Comparison of ENCODE assay signal across 23 cellular contexts in the genomic region with DNA sequence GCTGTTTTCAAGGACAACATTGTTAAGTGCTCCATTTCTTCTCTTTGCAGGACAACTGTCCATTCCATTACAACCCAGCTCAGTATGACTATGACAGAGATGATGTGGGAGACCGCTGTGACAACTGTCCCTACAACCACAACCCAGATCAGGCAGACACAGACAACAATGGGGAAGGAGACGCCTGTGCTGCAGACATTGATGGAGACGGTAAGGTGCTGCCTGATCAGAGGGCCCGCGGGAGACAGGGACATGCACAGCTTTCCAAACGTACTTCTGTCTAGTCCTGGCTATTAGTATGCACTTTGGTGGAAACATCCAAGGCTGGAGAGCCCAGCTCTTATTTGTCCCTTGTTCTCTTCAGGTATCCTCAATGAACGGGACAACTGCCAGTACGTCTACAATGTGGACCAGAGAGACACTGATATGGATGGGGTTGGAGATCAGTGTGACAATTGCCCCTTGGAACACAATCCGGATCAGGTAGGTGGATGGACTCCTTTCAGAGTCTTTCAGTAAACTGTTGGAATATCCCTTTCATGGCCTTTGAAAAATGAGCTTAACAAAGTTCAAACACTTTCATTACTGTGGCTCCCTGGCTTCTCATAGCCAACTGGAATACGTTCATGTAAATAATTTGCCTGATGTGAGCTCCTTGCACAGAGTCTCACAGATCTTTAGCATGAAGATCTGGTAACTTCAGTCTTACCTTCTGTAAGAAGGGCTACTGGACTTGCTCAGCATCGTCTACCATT. TPM values are rescaled to one million over a fixed set of nuclear protein-coding genes. Genes with fewer than 3 reads are reported as not detected.
DNase-seq lines count a peak whose midpoint lies in the region; ATAC-seq and TF ChIP-seq lines count a peak whose summit lies in the region.
"Had no signal": no experiment of that assay in that cellular context is flagged by ENCODE, and none has a peak within 500 bp of the region (broad histone marks: within the 10 kb centered on the region; RNA-seq: fewer than 3 reads in every experiment).

No MANE protein-coding gene starts in this region.

- H4K20me1 ChIP-seq in PC-3 (ENCODE audit: low read length), result peaks cover 47% of the 10 kb centered on the region

- peaks cover 97% of the 10 kb centered on the region for H3K36me3 ChIP-seq in PC-3 (ENCODE audit: low read depth, low read length)
- H3K36me3 ChIP-seq in mesenchymal stem cell (ENCODE audit: control insufficient read depth in 1 of 2, insufficient read depth in 2 of 2, low read depth in 1 of 2, low read length in 2 of 2), result peaks cover 57 to 100% of the 10 kb centered on the region in 2 experiments
- peaks cover 83% of the 10 kb centered on the region for H3K36me3 ChIP-seq in SJCRH30

- no peak for ATAC-seq in PC-3
- ATAC-seq: left ventricle myocardium superior, right lobe of liver had no signal

- H3K9me3 ChIP-seq in PC-3 (ENCODE audit: low read length), result no peaks in the 10 kb centered on the region
- H3K9me3 ChIP-seq in mesenchymal stem cell (ENCODE audit: control insufficient read depth, low read length), result no peaks in the 10 kb centered on the region
- no peaks in the 10 kb centered on the region for H3K9me3 ChIP-seq in SJCRH30 (replicated peaks)
- H3K9me3 ChIP-seq: Caco-2, right lobe of liver, vagina had no signal

- no peak overlapping the region for H2BK120ac ChIP-seq in mesenchymal stem cell (ENCODE audit: low read depth, low read length)

- no peak overlapping the region for H2BK5ac ChIP-seq in mesenchymal stem cell (ENCODE audit: low read depth, low read length, poor library complexity, severe bottlenecking)

- no peak overlapping the region for H3K23ac ChIP-seq in mesenchymal stem cell (ENCODE audit: low read length in 2 of 2)

- BruUV-seq in PC-3 (replicated peaks; lab: Mats Ljungman, UMichigan), result no TSS peak

- H2BK15ac ChIP-seq in mesenchymal stem cell (ENCODE audit: low read depth, poor library complexity, severe bottlenecking), result no peak overlapping the region

- H3K9ac ChIP-seq in PC-3 (ENCODE audit: low read length) (no peak overlapping the region), mesenchymal stem cell (ENCODE audit: low read length) (no peak overlapping the region)
- H3K9ac ChIP-seq: KMS-11 had no signal

- DNase-seq in AG10803 (ENCODE audit: low read depth) (peak; percentile 86), PC-3 (peak; percentile 1), epithelial cell of esophagus (ENCODE audit: low read depth) (peak; percentile 17), mesenchymal stem cell (peak; percentile 27), anterior cingulate cortex (lab: John Stamatoyannopoulos, UW) (no peak), GM10266 (ENCODE audit: extremely low spot score) (no peak), A172 (ENCODE audit: low spot score) (no peak), SJCRH30 (no peak)
- DNase-seq: activated naive CD8-positive, alpha-beta T cell treated with anti-CD3 and anti-CD28 coated beads, Interleukin-2, amount 10 ng/mL, durations not matched to agents 7 days and 5 days; Caco-2; caudate nucleus; effector CD4-positive, alpha-beta T cell; glutamatergic neuron; left ventricle myocardium superior; NCI-H1105 treated with DMSO at 0.1 percent for 48 hours; NCI-H2107; NCI-H524 treated with DMSO at 0.1 percent for 48 hours; nucleus accumbens; right lobe of liver; SIG-M5; stimulated activated CD4-positive, alpha-beta T cell treated with anti-CD3 and anti-CD28 coated beads, Interleukin-1b, Interleukin-23, amount 100 ng/mL, for 48 hours had no signal

- H4K91ac ChIP-seq in mesenchymal stem cell (ENCODE audit: low read length), result no peak overlapping the region

- H2BK12ac ChIP-seq in mesenchymal stem cell (ENCODE audit: low read length in 2 of 2), result no peak overlapping the region

- peaks cover 33% of the 10 kb centered on the region for H3F3A ChIP-seq in PC-3 (ENCODE audit: low read length, unreplicated experiment)

- H2AK5ac ChIP-seq in mesenchymal stem cell (ENCODE audit: low read length, severe bottlenecking), result no peak overlapping the region

- CTCF ChIA-PET in PC-3 (lab: Charles Lee), result no interaction called here

- H3K4me2 ChIP-seq in PC-3 (ENCODE audit: low read length) (no peak overlapping the region), mesenchymal stem cell (ENCODE audit: low read length, poor library complexity, severe bottlenecking) (no peak overlapping the region)
- H3K4me2 ChIP-seq: KMS-11 had no signal

- H3K4me1 ChIP-seq in PC-3 (ENCODE audit: insufficient read depth, low read length) (peaks cover 20% of the 10 kb centered on the region), mesenchymal stem cell (ENCODE audit: control insufficient read depth, insufficient read depth, low read depth, low read length) (peaks cover 33% of the 10 kb centered on the region), SJCRH30 (no peaks in the 10 kb centered on the region)

- H3K27ac ChIP-seq in PC-3 (ENCODE audit: low read length), result no peak overlapping the region
- peak overlapping the region; percentile 17 for H3K27ac ChIP-seq in mesenchymal stem cell (ENCODE audit: low read length, poor library complexity, severe bottlenecking)
- no peak overlapping the region for H3K27ac ChIP-seq in SJCRH30
- H3K27ac ChIP-seq: KMS-11, right lobe of liver, vagina had no signal

- H2AFZ ChIP-seq in PC-3 (ENCODE audit: low read length) (no peak overlapping the region), mesenchymal stem cell (ENCODE audit: low read depth, low read length) (no peak overlapping the region)

- intact Hi-C loops in PC-3 (cut with micrococcal nuclease), result no loop called here

- peaks cover 2% of the 10 kb centered on the region for H3K79me1 ChIP-seq in mesenchymal stem cell (replicated peaks; ENCODE audit: low read length, poor library complexity, severe bottlenecking)

- H3K4me3 ChIP-seq in AG10803 (ENCODE audit: low read length) (peak overlapping the region; percentile 22), PC-3 (ENCODE audit: low read length) (no peak overlapping the region), epithelial cell of esophagus (ENCODE audit: low read length) (no peak overlapping the region), mesenchymal stem cell (ENCODE audit: insufficient read depth in 1 of 2, low read depth in 1 of 2, low read length in 2 of 2) (no peak overlapping the region), SJCRH30 (no peak overlapping the region)
- H3K4me3 ChIP-seq: right lobe of liver, vagina had no signal

- peaks cover 22% of the 10 kb centered on the region for H3K79me2 ChIP-seq in PC-3 (ENCODE audit: low read length)

- H3K18ac ChIP-seq in mesenchymal stem cell (ENCODE audit: low read depth in 1 of 2, low read length in 2 of 2), result no peak overlapping the region

- POLR2A ChIA-PET in PC-3 (lab: Charles Lee; ENCODE audit: unreplicated experiment), result no interaction called here

- no peak for TF ChIP-seq CTCF in AG10803 (conservative IDR thresholded peaks at IDR 0.05; ENCODE audit: low read length)
- no peak for TF ChIP-seq CTCF in PC-3 (conservative IDR thresholded peaks at IDR 0.05; ENCODE audit: low read depth, low read length)
- TF ChIP-seq CTCF in epithelial cell of esophagus (IDR thresholded peaks at IDR 0.05; ENCODE audit: insufficient read depth, low read depth, low read length, missing control alignments), result no peak
- no peak for TF ChIP-seq CTCF in GM10266 (IDR thresholded peaks at IDR 0.05; ENCODE audit: control insufficient read depth, insufficient read depth, low read depth, missing control alignments)

- H3K9me2 ChIP-seq in PC-3 (replicated peaks; ENCODE audit: low read length), result no peaks in the 10 kb centered on the region

- WGBS in mesenchymal stem cell, result 99% methylated on average over 10 of the region's 11 CpGs

- H3K4ac ChIP-seq in mesenchymal stem cell (ENCODE audit: low read depth in 1 of 2, low read length in 2 of 2), result no peak overlapping the region

- H3K14ac ChIP-seq in mesenchymal stem cell (ENCODE audit: low read length in 2 of 2), result no peak overlapping the region

- no peak overlapping the region for H4K8ac ChIP-seq in mesenchymal stem cell (ENCODE audit: low read length)

- H3K27me3 ChIP-seq in PC-3 (ENCODE audit: low read length), result no peaks in the 10 kb centered on the region
- H3K27me3 ChIP-seq in mesenchymal stem cell (ENCODE audit: control insufficient read depth in 1 of 2, insufficient read depth in 1 of 2, low read length in 2 of 2), result no peaks in the 10 kb centered on the region
- H3K27me3 ChIP-seq in SJCRH30, result no peaks in the 10 kb centered on the region
- H3K27me3 ChIP-seq: right lobe of liver, vagina had no signal

RNA-seq across cellular contexts. Expression of gene THBS1, which starts 10.4 kb away (rescaled TPM):
- 305 and 374 TPM in 2 replicates for total RNA-seq in PC-3 (2014; rRNA removed)
- polyA plus RNA-seq in mesenchymal stem cell (2013, experiment 1 of 2), result 229 TPM
- polyA plus RNA-seq in mesenchymal stem cell (2013, experiment 2 of 2), result 221 TPM
- total RNA-seq in A172 (2014; rRNA removed; shearing (Covaris generic)), result 26.4 and 49.2 TPM in 2 replicates
- 24.3 and 24.4 TPM in 2 replicates for total RNA-seq in SJCRH30 (2014; rRNA removed; shearing (Covaris generic))

Comparison
In these comparisons a context has a peak if more than half of its experiments do, and no peak if none do; other contexts are left out.
1. DNase-seq: peak in AG10803 (single experiment), PC-3 (single experiment), epithelial cell of esophagus (single experiment) and mesenchymal stem cell (single experiment); none in anterior cingulate cortex (0 of 58), GM10266 (single experiment), A172 (single experiment) and SJCRH30 (0 of 2).